ENCODE assay signal across 15 cellular contexts in the genomic region with DNA sequence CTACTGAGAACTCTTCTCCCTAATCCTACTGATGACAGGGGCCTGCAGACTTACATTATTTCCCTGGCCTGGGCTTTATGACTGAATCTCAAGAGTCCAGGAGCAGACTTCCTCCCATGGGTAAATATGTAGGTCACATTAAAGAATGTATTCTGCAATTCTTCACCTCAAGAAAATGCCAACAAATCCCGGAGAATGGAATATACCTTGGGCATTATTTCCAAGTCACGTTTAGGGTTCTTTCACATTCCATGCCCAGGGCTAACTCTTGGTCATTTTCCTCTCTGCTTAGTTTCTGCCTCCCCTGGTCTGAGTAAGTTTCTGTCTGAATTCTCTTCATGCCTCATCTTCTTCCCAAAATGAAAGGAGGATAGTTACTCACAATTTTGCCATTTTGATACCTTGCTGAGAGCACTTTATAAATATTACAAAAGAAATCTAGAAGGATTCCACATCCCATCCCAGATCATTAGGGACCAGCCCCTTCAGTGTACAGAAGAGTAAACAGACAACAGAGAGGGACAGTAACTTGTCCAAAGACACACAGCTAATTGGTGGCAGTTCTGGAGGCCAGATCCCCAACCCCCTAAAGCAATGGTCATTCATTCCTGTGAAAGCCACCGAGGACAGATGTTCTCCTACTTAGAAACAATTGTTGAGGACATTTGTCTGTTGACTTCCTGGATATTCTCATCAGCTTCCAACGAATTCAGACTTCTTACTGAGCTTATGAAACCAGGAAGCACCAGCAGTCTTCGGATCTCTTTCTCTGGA. TPM values are rescaled to one million over a fixed set of nuclear protein-coding genes. Genes with fewer than 3 reads are reported as not detected.
DNase-seq lines count a peak whose midpoint lies in the region; ATAC-seq and TF ChIP-seq lines count a peak whose summit lies in the region.
"Had no signal": no experiment of that assay in that cellular context is flagged by ENCODE, and none has a peak within 500 bp of the region (broad histone marks: within the 10 kb centered on the region; RNA-seq: fewer than 3 reads in every experiment).

No MANE protein-coding gene starts in this region.

- H3K4me1 Mint-ChIP-seq in CD8-positive, alpha-beta memory T cell = peaks cover 7 to 10% (median 7%) of the 10 kb centered on the region in 3 donors
- peaks cover 4% of the 10 kb centered on the region for H3K4me1 Mint-ChIP-seq in nephron progenitor cell
- H3K4me1 Mint-ChIP-seq in immature natural killer cell = peaks cover 0 to 2% of the 10 kb centered on the region in 2 donors

- no peak overlapping the region for H3K4me3 ChIP-seq in CD8-positive, alpha-beta memory T cell (ENCODE audit: low read length)
- H3K4me3 ChIP-seq in HUES6 (ENCODE audit: low read depth, low read length) = peak overlapping the region; percentile 53
- H3K4me3 ChIP-seq in body of pancreas = no peak overlapping the region

- no peaks in the 10 kb centered on the region for H3K36me3 ChIP-seq in CD8-positive, alpha-beta memory T cell (ENCODE audit: insufficient read depth, low read length)
- H3K36me3 ChIP-seq in HUES6 (ENCODE audit: control insufficient read depth, insufficient read depth, low read length) (no peaks in the 10 kb centered on the region), body of pancreas (replicated peaks in 1 of 2; ENCODE audit: insufficient read depth in 1 of 2, low read depth in 2 of 2) (no peaks in the 10 kb centered on the region)
- H3K36me3 ChIP-seq: vagina had no signal

- in situ Hi-C loops in ACHN (cut with HindIII; ENCODE audit: low pct_ligation_motif_present, low pct_unique_long_range_greater_than_20kb, low sequenced_read_pairs) = no loop called here

- WGBS in body of pancreas, 2 donors = 58 to 61% methylated on average over 5 of the region's 5 CpGs

- CTCF ChIA-PET in CD8-positive, alpha-beta memory T cell (lab: Charles Lee) = interaction anchor here (1.5 kb wide), 1 partner anchor 12 kb away, joined by 3 read pairs; no protein-coding TSS in a partner anchor

- intact Hi-C loops in body of pancreas (cut with DNase I) = no loop called here

- peak overlapping the region; percentile 65 to 85 (median 73) for H3K4me3 Mint-ChIP-seq in CD8-positive, alpha-beta memory T cell
- peak overlapping the region; percentile 55 for H3K4me3 Mint-ChIP-seq in nephron progenitor cell
- H3K4me3 Mint-ChIP-seq in immature natural killer cell = no peak overlapping the region

- no peak for DNase-seq in CD8-positive, alpha-beta memory T cell
- DNase-seq in body of pancreas (no peak), nephron progenitor cell (no peak), SHP77 (lab: John Stamatoyannopoulos, UW) (no peak), ACHN (no peak), immature natural killer cell (no peak)
- DNase-seq: activated naive CD4-positive, alpha-beta T cell treated with anti-CD3 and anti-CD28 coated beads, Interleukin-2, amount 50 U/mL, for 16 hours; C1 segment of cervical spinal cord; T-helper 9 cell had no signal

- TF ChIP-seq CTCF in body of pancreas (IDR thresholded peaks at IDR 0.05) (no peak), nephron progenitor cell (IDR thresholded peaks at IDR 0.05) (no peak)

- no peaks in the 10 kb centered on the region for H3K36me3 Mint-ChIP-seq in CD8-positive, alpha-beta memory T cell
- H3K36me3 Mint-ChIP-seq in nephron progenitor cell (ENCODE audit: low read depth) = no peaks in the 10 kb centered on the region
- no peaks in the 10 kb centered on the region for H3K36me3 Mint-ChIP-seq in immature natural killer cell

- H3K9me3 Mint-ChIP-seq in CD8-positive, alpha-beta memory T cell = peaks cover 0 to 2% (median 0%) of the 10 kb centered on the region in 5 donors
- H3K9me3 Mint-ChIP-seq in nephron progenitor cell = no peaks in the 10 kb centered on the region
- H3K9me3 Mint-ChIP-seq in immature natural killer cell = peaks cover 0 to 17% (median 1%) of the 10 kb centered on the region in 6 donors

- POLR2A ChIA-PET in CD8-positive, alpha-beta memory T cell (lab: Charles Lee) = no interaction called here

- TF ChIP-seq POLR2A in body of pancreas (IDR thresholded peaks at IDR 0.05) = no peak

- H3K4me1 ChIP-seq in CD8-positive, alpha-beta memory T cell (ENCODE audit: insufficient read depth, low read length) = no peaks in the 10 kb centered on the region
- H3K4me1 ChIP-seq in HUES6 (ENCODE audit: control insufficient read depth, insufficient read depth, low read length) (peaks cover 17% of the 10 kb centered on the region; the same call in 1 of the 2 replicates), body of pancreas (peaks cover 22% of the 10 kb centered on the region)
- H3K4me1 ChIP-seq: vagina had no signal

- no peaks in the 10 kb centered on the region for H3K9me3 ChIP-seq in CD8-positive, alpha-beta memory T cell (ENCODE audit: low read length)
- H3K9me3 ChIP-seq in HUES6 (ENCODE audit: control insufficient read depth, insufficient read depth, low read depth, low read length) (no peaks in the 10 kb centered on the region), body of pancreas (no peaks in the 10 kb centered on the region)
- H3K9me3 ChIP-seq: vagina had no signal

- H3K27me3 Mint-ChIP-seq in CD8-positive, alpha-beta memory T cell = peaks cover 5 to 6% of the 10 kb centered on the region in 2 donors
- H3K27me3 Mint-ChIP-seq in nephron progenitor cell (ENCODE audit: low read depth, poor library complexity) = peaks cover 69% of the 10 kb centered on the region
- H3K27me3 Mint-ChIP-seq in immature natural killer cell (ENCODE audit: low read depth in 3 of 3) = peaks cover 2 to 5% (median 4%) of the 10 kb centered on the region in 3 donors

- H3K27me3 ChIP-seq in CD8-positive, alpha-beta memory T cell (ENCODE audit: insufficient read depth, low read length, poor library complexity, severe bottlenecking) = no peaks in the 10 kb centered on the region
- H3K27me3 ChIP-seq in HUES6 (ENCODE audit: control insufficient read depth, insufficient read depth, low read length) (no peaks in the 10 kb centered on the region), body of pancreas (no peaks in the 10 kb centered on the region)
- H3K27me3 ChIP-seq: vagina had no signal

- no peak overlapping the region for H3K9ac ChIP-seq in HUES6 (ENCODE audit: low read length)

- H3K27ac Mint-ChIP-seq in CD8-positive, alpha-beta memory T cell = peak overlapping the region in 5 of 8 donors; percentile 59 to 83 (median 64)
- H3K27ac Mint-ChIP-seq in nephron progenitor cell (no peak overlapping the region), immature natural killer cell (no peak overlapping the region)

- no peak for ATAC-seq in body of pancreas
- ATAC-seq in GM18870 (IDR thresholded peaks at IDR 0.05; ENCODE audit: unreplicated experiment) = no peak

- H3K27ac ChIP-seq in CD8-positive, alpha-beta memory T cell (ENCODE audit: low read depth, low read length) = no peak overlapping the region
- no peak overlapping the region for H3K27ac ChIP-seq in HUES6 (ENCODE audit: low read depth, low read length)
- H3K27ac ChIP-seq in body of pancreas = peak overlapping the region in 3 of 4 donors; percentile 60 to 70 (median 68)
- H3K27ac ChIP-seq: vagina had no signal

RNA-seq across cellular contexts. Expression of a gene that starts 0.6 kb away (rescaled TPM):
- 1 to 10 TPM in 1 of 2 experiments, not detected in 1; 1.5 TPM for total RNA-seq in CD8-positive, alpha-beta memory T cell
- not detected for polyA plus RNA-seq in CD8-positive, alpha-beta memory T cell
- total RNA-seq in body of pancreas = 10 to 100 TPM in 1 of 2 donors, 1 to 10 TPM in 1; 7.3 to 39.6 TPM
- polyA plus RNA-seq in immature natural killer cell = not detected
- total RNA-seq: activated CD8-positive, alpha-beta memory T cell treated with anti-CD3 and anti-CD28 coated beads for 36 hours; cardiac septum; left colon; vagina had no signal

RNA-seq across cellular contexts. Expression of a gene that starts 41.0 kb away (rescaled TPM):
- not detected for total RNA-seq in CD8-positive, alpha-beta memory T cell
- polyA plus RNA-seq in CD8-positive, alpha-beta memory T cell = not detected
- total RNA-seq in body of pancreas = not detected
- polyA plus RNA-seq in immature natural killer cell = not detected
- total RNA-seq: activated CD8-positive, alpha-beta memory T cell treated with anti-CD3 and anti-CD28 coated beads for 36 hours; cardiac septum; vagina had no signal

Comparison
In these comparisons a context has a peak if more than half of its experiments do, and no peak if none do; other contexts are left out.
1. H3K27ac ChIP-seq: peak in body of pancreas (3 of 4); none in CD8-positive, alpha-beta memory T cell (single experiment) and HUES6 (single experiment).
2. H3K27ac Mint-ChIP-seq: peak in CD8-positive, alpha-beta memory T cell (5 of 8); none in nephron progenitor cell (single experiment) and immature natural killer cell (0 of 6).
3. H3K4me3 Mint-ChIP-seq: peak in CD8-positive, alpha-beta memory T cell (7 of 7) and nephron progenitor cell (single experiment); none in immature natural killer cell (0 of 5).